In genomic region chr7:108423089-108423989, GRCh38 we compare ENCODE assay signal across 16 cellular contexts. TPM values are rescaled to one million over a fixed set of nuclear protein-coding genes. Genes with fewer than 3 reads are reported as not detected.
DNase-seq lines count a peak whose midpoint lies in the region; ATAC-seq and TF ChIP-seq lines count a peak whose summit lies in the region.
"Had no signal": no experiment of that assay in that cellular context is flagged by ENCODE, and none has a peak within 500 bp of the region (broad histone marks: within the 10 kb centered on the region; RNA-seq: fewer than 3 reads in every experiment).

No MANE protein-coding gene starts in this region.

- peaks cover 25% of the 10 kb centered on the region for H3K27me3 Mint-ChIP-seq in activated naive CD4-positive, alpha-beta T cell treated with anti-CD3 and anti-CD28 coated beads for 36 hours (ENCODE audit: low read depth)
- no peaks in the 10 kb centered on the region for H3K27me3 Mint-ChIP-seq in activated naive CD8-positive, alpha-beta T cell treated with anti-CD3 and anti-CD28 coated beads, Interleukin-2, amount 50 U/mL, for 24 hours
- H3K27me3 Mint-ChIP-seq in stimulated activated naive CD8-positive, alpha-beta T cell treated with anti-CD3 and anti-CD28 coated beads, Interleukin-15, amount 100 ng/mL, for 72 hours, result no peaks in the 10 kb centered on the region

- POLR2A ChIA-PET in HEK293 (lab: Yijun Ruan, JAX), result no interaction called here

- peak; percentile 41 for ATAC-seq in activated naive CD8-positive, alpha-beta T cell treated with anti-CD3 and anti-CD28 coated beads, Interleukin-2, amount 50 U/mL, for 24 hours
- ATAC-seq in stimulated activated naive CD8-positive, alpha-beta T cell treated with anti-CD3 and anti-CD28 coated beads, Interleukin-15, amount 100 ng/mL, for 72 hours, result peak; percentile 86
- ATAC-seq: HCT116 had no signal

- intact Hi-C loops in activated naive CD4-positive, alpha-beta T cell treated with anti-CD3 and anti-CD28 coated beads for 36 hours (cut with micrococcal nuclease), result loop anchor here (1.0 to 5.0 kb wide), 3 partner anchors 19 to 112 kb away; partner anchors contain the start of gene NRCAM
- intact Hi-C loops in esophagus muscularis mucosa (cut with DNase I), result no loop called here

- no peak for TF ChIP-seq EP300 in esophagus muscularis mucosa (IDR thresholded peaks at IDR 0.05)

- H3K4me1 Mint-ChIP-seq in activated naive CD4-positive, alpha-beta T cell treated with anti-CD3 and anti-CD28 coated beads for 36 hours (ENCODE audit: low read depth), result peaks cover 35% of the 10 kb centered on the region
- peaks cover 65% of the 10 kb centered on the region for H3K4me1 Mint-ChIP-seq in activated naive CD8-positive, alpha-beta T cell treated with anti-CD3 and anti-CD28 coated beads, Interleukin-2, amount 50 U/mL, for 24 hours
- H3K4me1 Mint-ChIP-seq in stimulated activated naive CD8-positive, alpha-beta T cell treated with anti-CD3 and anti-CD28 coated beads, Interleukin-15, amount 100 ng/mL, for 72 hours, result peaks cover 55% of the 10 kb centered on the region

- TF ChIP-seq CTCF in HEK293 (tag by site-specific recombination; IDR thresholded peaks at IDR 0.05), result no peak
- TF ChIP-seq CTCF in esophagus muscularis mucosa (IDR thresholded peaks at IDR 0.05), result no peak

- CTCF ChIA-PET in activated naive CD4-positive, alpha-beta T cell treated with anti-CD3 and anti-CD28 coated beads for 36 hours (lab: Charles Lee), result interaction anchor here (0.7 to 0.8 kb wide), 2 partner anchors 38 to 119 kb away, joined by 3 read pairs; no protein-coding TSS in a partner anchor
- CTCF ChIA-PET in HEK293 (lab: Yijun Ruan, JAX), result interaction anchor here (0.8 kb wide), 1 partner anchor 30 kb away, joined by 3 read pairs; no protein-coding TSS in a partner anchor

- H3K27me3 ChIP-seq in esophagus muscularis mucosa, result no peaks in the 10 kb centered on the region

- no peak overlapping the region for H3K4me3 ChIP-seq in HEK293 (ENCODE audit: low read depth, low read length)
- H3K4me3 ChIP-seq in esophagus muscularis mucosa, result no peak overlapping the region

- no peaks in the 10 kb centered on the region for H3K36me3 ChIP-seq in HEK293 (ENCODE audit: control insufficient read depth in 2 of 2, insufficient read depth in 1 of 2, low read length in 2 of 2)
- no peaks in the 10 kb centered on the region for H3K36me3 ChIP-seq in esophagus muscularis mucosa

- WGBS in esophagus muscularis mucosa, result 83% methylated on average over 5 of the region's 5 CpGs

- no peak for TF ChIP-seq POLR2A in esophagus muscularis mucosa (IDR thresholded peaks at IDR 0.05; ENCODE audit: low read depth)

- peak overlapping the region; percentile 57 for H3K27ac Mint-ChIP-seq in activated naive CD4-positive, alpha-beta T cell treated with anti-CD3 and anti-CD28 coated beads for 36 hours
- peak overlapping the region; percentile 40 for H3K27ac Mint-ChIP-seq in activated naive CD8-positive, alpha-beta T cell treated with anti-CD3 and anti-CD28 coated beads, Interleukin-2, amount 50 U/mL, for 24 hours
- peak overlapping the region in 1 of 2 donors; percentile 73 for H3K27ac Mint-ChIP-seq in stimulated activated naive CD8-positive, alpha-beta T cell treated with anti-CD3 and anti-CD28 coated beads, Interleukin-15, amount 100 ng/mL, for 72 hours

- H3K4me1 ChIP-seq in HEK293 (ENCODE audit: control insufficient read depth, insufficient read depth, low read length) (peaks cover 29% of the 10 kb centered on the region), esophagus muscularis mucosa (no peaks in the 10 kb centered on the region)

- no peaks in the 10 kb centered on the region for H3K36me3 Mint-ChIP-seq in activated naive CD4-positive, alpha-beta T cell treated with anti-CD3 and anti-CD28 coated beads for 36 hours (ENCODE audit: low read depth)
- no peaks in the 10 kb centered on the region for H3K36me3 Mint-ChIP-seq in activated naive CD8-positive, alpha-beta T cell treated with anti-CD3 and anti-CD28 coated beads, Interleukin-2, amount 50 U/mL, for 24 hours (ENCODE audit: low read depth)

- DNase-seq in activated naive CD4-positive, alpha-beta T cell treated with anti-CD3 and anti-CD28 coated beads for 36 hours, result peak; percentile 16
- no peak for DNase-seq in activated naive CD4-positive, alpha-beta T cell treated with anti-CD3 and anti-CD28 coated beads, Interleukin-2, amount 50 U/mL, for 16 hours
- no peak for DNase-seq in activated naive CD8-positive, alpha-beta T cell treated with anti-CD3 and anti-CD28 coated beads, Interleukin-2, amount 50 U/mL, for 24 hours
- no peak for DNase-seq in stimulated activated naive CD8-positive, alpha-beta T cell treated with anti-CD3 and anti-CD28 coated beads, Interleukin-15, amount 100 ng/mL, for 72 hours
- no peak for DNase-seq in esophagus muscularis mucosa (ENCODE audit: extremely low spot score)
- no peak for DNase-seq in NCI-H2171 treated with DMSO at 0.1 percent for 48 hours (lab: John Stamatoyannopoulos, UW)
- no peak for DNase-seq in NCI-H187 (lab: John Stamatoyannopoulos, UW)
- DNase-seq: C1 segment of cervical spinal cord, DMS79 treated with DMSO at 0.1 percent for 48 hours, GOT3, NCI-H1417, NCI-H1930 had no signal

- H3K9me3 ChIP-seq in HEK293 (ENCODE audit: control insufficient read depth, insufficient read depth, low read depth, low read length) (no peaks in the 10 kb centered on the region), esophagus muscularis mucosa (no peaks in the 10 kb centered on the region)

- H3K4me3 Mint-ChIP-seq in activated naive CD4-positive, alpha-beta T cell treated with anti-CD3 and anti-CD28 coated beads for 36 hours, result peak overlapping the region; percentile 1
- peak overlapping the region; percentile 3 for H3K4me3 Mint-ChIP-seq in activated naive CD8-positive, alpha-beta T cell treated with anti-CD3 and anti-CD28 coated beads, Interleukin-2, amount 50 U/mL, for 24 hours
- H3K4me3 Mint-ChIP-seq in stimulated activated naive CD8-positive, alpha-beta T cell treated with anti-CD3 and anti-CD28 coated beads, Interleukin-15, amount 100 ng/mL, for 72 hours, result peak overlapping the region; percentile 19 to 51

- no peaks in the 10 kb centered on the region for H3K9me3 Mint-ChIP-seq in activated naive CD4-positive, alpha-beta T cell treated with anti-CD3 and anti-CD28 coated beads for 36 hours
- H3K9me3 Mint-ChIP-seq in activated naive CD8-positive, alpha-beta T cell treated with anti-CD3 and anti-CD28 coated beads, Interleukin-2, amount 50 U/mL, for 24 hours, result no peaks in the 10 kb centered on the region
- H3K9me3 Mint-ChIP-seq in stimulated activated naive CD8-positive, alpha-beta T cell treated with anti-CD3 and anti-CD28 coated beads, Interleukin-15, amount 100 ng/mL, for 72 hours, result no peaks in the 10 kb centered on the region

- H3K27ac ChIP-seq in HEK293 (ENCODE audit: extremely low read depth, low read depth, low read length) (no peak overlapping the region; the same call in 1 of the 2 replicates), esophagus muscularis mucosa (replicated peaks in 1 of 4) (no peak overlapping the region)
- H3K27ac ChIP-seq: KMS-11 had no signal

TF ChIP-seq in HEK293, 187 proteins besides CTCF, POLR2A, EP300 and RAD21:
- TF ChIP-seq ZNF280D (tag by site-specific recombination; IDR thresholded peaks at IDR 0.05), result no peak
- TF ChIP-seq HOXA7 (CRISPR knock-in tag; IDR thresholded peaks at IDR 0.05; ENCODE audit: borderline replicate concordance), result no peak
- TF ChIP-seq ZNF175 (tag by site-specific recombination; IDR thresholded peaks at IDR 0.05), result no peak
- TF ChIP-seq PRDM1 (tag by site-specific recombination; IDR thresholded peaks at IDR 0.05), result peak; percentile 99
- no peak for TF ChIP-seq OVOL3 (tag by site-specific recombination; IDR thresholded peaks at IDR 0.05)
- no peak for TF ChIP-seq ZNF639 (tag by site-specific recombination; IDR thresholded peaks at IDR 0.05)
- no peak for TF ChIP-seq ZBTB21 (tag by site-specific recombination; IDR thresholded peaks at IDR 0.05)

RNA-seq across cellular contexts. Expression of gene NRCAM, which starts 32.9 kb away (rescaled TPM):
- 1 to 10 TPM in 1 of 2 experiments, under 1 TPM in 1; 0.81 to 1.0 TPM for total RNA-seq in activated naive CD4-positive, alpha-beta T cell treated with anti-CD3 and anti-CD28 coated beads for 36 hours
- total RNA-seq in esophagus muscularis mucosa, result 1 to 10 TPM; 2.9 to 5.2 (median 3.3) TPM
- total RNA-seq: G401 had no signal
